9 cellular contexts compared by ENCODE assay signal in genomic region chr14:52312872-52313492, GRCh38. TPM values are rescaled to one million over a fixed set of nuclear protein-coding genes. Genes with fewer than 3 reads are reported as not detected.
DNase-seq lines count a peak whose midpoint lies in the region; ATAC-seq, FAIRE-seq and TF ChIP-seq lines count a peak whose summit lies in the region.
"Had no signal": no experiment of that assay in that cellular context is flagged by ENCODE, and none has a peak within 500 bp of the region (broad histone marks: within the 10 kb centered on the region; RNA-seq: fewer than 3 reads in every experiment).

No MANE protein-coding gene starts in this region.

- ATAC-seq in heart right ventricle (peak in 1 of 8 donors; percentile 15), Right ventricle myocardium inferior (no peak), HG02571 (IDR thresholded peaks at IDR 0.05; ENCODE audit: unreplicated experiment) (no peak)
- ATAC-seq in naive thymus-derived CD4-positive, alpha-beta T cell, result no peak

- DNase-seq in heart right ventricle (no peak), Right ventricle myocardium inferior (ENCODE audit: missing footprints) (no peak), frontal cortex (ENCODE audit: low spot score in 2 of 2) (no peak), NCI-H82 (lab: John Stamatoyannopoulos, UW) (no peak)
- DNase-seq in naive thymus-derived CD4-positive, alpha-beta T cell, result no peak
- DNase-seq in effector CD4-positive, alpha-beta T cell, result no peak

- H3K4me1 Mint-ChIP-seq in brain, result peaks cover 25% of the 10 kb centered on the region
- peaks cover 48 to 77% (median 55%) of the 10 kb centered on the region in 7 donors for H3K4me1 Mint-ChIP-seq in naive thymus-derived CD4-positive, alpha-beta T cell

- WGBS in heart right ventricle, 2 donors, result 58 to 65% methylated on average over 7 of the region's 7 CpGs

- no peaks in the 10 kb centered on the region for H3K36me3 Mint-ChIP-seq in brain
- peaks cover 0 to 85% (median 3%) of the 10 kb centered on the region in 5 donors for H3K36me3 Mint-ChIP-seq in naive thymus-derived CD4-positive, alpha-beta T cell

- H3K36me3 ChIP-seq in heart right ventricle, result no peaks in the 10 kb centered on the region
- no peaks in the 10 kb centered on the region for H3K36me3 ChIP-seq in naive thymus-derived CD4-positive, alpha-beta T cell (ENCODE audit: control insufficient read depth in 2 of 3, insufficient read depth in 3 of 3, low read length in 3 of 3)

- peak overlapping the region; percentile 40 to 92 (median 83) for H3K4me3 Mint-ChIP-seq in brain
- H3K4me3 Mint-ChIP-seq in naive thymus-derived CD4-positive, alpha-beta T cell, result peak overlapping the region; percentile 88 to 100 (median 98)

- H3K27ac ChIP-seq in heart right ventricle, result peak overlapping the region in 2 of 10 donors; percentile 21 to 92
- no peak overlapping the region for H3K27ac ChIP-seq in naive thymus-derived CD4-positive, alpha-beta T cell (ENCODE audit: low read depth, low read length)

- peaks cover 2 to 82% (median 15%) of the 10 kb centered on the region in 9 donors for H3K4me1 ChIP-seq in heart right ventricle
- peaks cover 14 to 29% of the 10 kb centered on the region in 2 donors for H3K4me1 ChIP-seq in naive thymus-derived CD4-positive, alpha-beta T cell (ENCODE audit: control insufficient read depth in 2 of 2, insufficient read depth in 2 of 2, low read length in 2 of 2)

- H3K9me3 ChIP-seq in heart right ventricle, result no peaks in the 10 kb centered on the region
- no peaks in the 10 kb centered on the region for H3K9me3 ChIP-seq in naive thymus-derived CD4-positive, alpha-beta T cell (ENCODE audit: control insufficient read depth in 2 of 3, low read length in 3 of 3)

- peaks cover 82% of the 10 kb centered on the region for H3K27me3 Mint-ChIP-seq in brain
- H3K27me3 Mint-ChIP-seq in naive thymus-derived CD4-positive, alpha-beta T cell, result peaks cover 0 to 5% (median 0%) of the 10 kb centered on the region in 5 donors

- POLR2A ChIA-PET in naive thymus-derived CD4-positive, alpha-beta T cell (lab: Charles Lee), result no interaction called here

- no peak for FAIRE-seq in frontal cortex (lab: Jason Lieb, UNC)

- H3K9me3 Mint-ChIP-seq in brain, result no peaks in the 10 kb centered on the region
- peaks cover 0 to 3% (median 0%) of the 10 kb centered on the region in 11 donors for H3K9me3 Mint-ChIP-seq in naive thymus-derived CD4-positive, alpha-beta T cell

- TF ChIP-seq CTCF in heart right ventricle (IDR thresholded peaks at IDR 0.05) (no peak), brain (conservative IDR thresholded peaks at IDR 0.05) (no peak)

- H3K4me3 ChIP-seq in heart right ventricle, result peak overlapping the region in 6 of 10 donors; percentile 54 to 74 (median 61)
- H3K4me3 ChIP-seq in naive thymus-derived CD4-positive, alpha-beta T cell (ENCODE audit: low read length), result peak overlapping the region; percentile 80

- peak overlapping the region in 1 of 5 experiments; percentile 39 for H3K27ac Mint-ChIP-seq in brain
- H3K27ac Mint-ChIP-seq in naive thymus-derived CD4-positive, alpha-beta T cell, result peak overlapping the region in 4 of 9 donors; percentile 23 to 97 (median 72)

- H3K27me3 ChIP-seq in heart right ventricle, result peaks cover 0 to 54% (median 39%) of the 10 kb centered on the region in 7 donors
- no peaks in the 10 kb centered on the region for H3K27me3 ChIP-seq in naive thymus-derived CD4-positive, alpha-beta T cell (ENCODE audit: control insufficient read depth in 2 of 2, insufficient read depth in 2 of 2, low read length in 2 of 2)

- CTCF ChIA-PET in naive thymus-derived CD4-positive, alpha-beta T cell (lab: Charles Lee), result interaction anchor here (0.6 kb wide), 1 partner anchor 15 kb away, joined by 4 read pairs; no protein-coding TSS in a partner anchor

- intact Hi-C loops in heart right ventricle (cut with DNase I) (loop anchor here in 1 of 10 donors (10.0 kb wide), 1 partner anchor 92 kb away; no protein-coding TSS in a partner anchor), Right ventricle myocardium inferior (cut with DNase I) (no loop called here)
- intact Hi-C loops in naive thymus-derived CD4-positive, alpha-beta T cell (cut with micrococcal nuclease), result loop anchor here (1.0 to 10.0 kb wide), 3 partner anchors 85 to 448 kb away; partner anchors contain the start of gene GNG2 (in 2 of the 2)

RNA-seq across cellular contexts. Expression of gene PTGER2, which starts 1.1 kb away (rescaled TPM):
- total RNA-seq in heart right ventricle (1 to 10 TPM in 3 of 10 donors, under 1 TPM in 7; 0.11 to 2.4 (median 0.33) TPM), Right ventricle myocardium inferior (0.76 TPM), frontal cortex (under 0.01 TPM)
- polyA plus RNA-seq in heart right ventricle (under 1 TPM; 0.22 to 0.65 TPM), brain (ENCODE audit: insufficient read depth, low read depth, low replicate concordance) (not detected)
- 100 to 1,000 TPM in 1 of 5 experiments, 10 to 100 TPM in 2, 1 to 10 TPM in 2; 1.7 to 162 (median 15.2) TPM for total RNA-seq in naive thymus-derived CD4-positive, alpha-beta T cell
- polyA plus RNA-seq in naive thymus-derived CD4-positive, alpha-beta T cell, result 10 to 100 TPM; 23.4 to 67.7 TPM

RNA-seq across cellular contexts. Expression of gene PTGDR, which starts 45.5 kb away (rescaled TPM):
- 1 to 10 TPM in 2 of 10 donors, under 1 TPM in 8; 0.17 to 1.1 (median 0.47) TPM for total RNA-seq in heart right ventricle
- 1 to 10 TPM in 1 of 2 donors, under 1 TPM in 1; 0.33 to 1.9 TPM for polyA plus RNA-seq in heart right ventricle
- 0.89 TPM for total RNA-seq in Right ventricle myocardium inferior
- 0.19 TPM for polyA plus RNA-seq in brain (ENCODE audit: insufficient read depth, low read depth, low replicate concordance)
- 10 to 100 TPM in 1 of 5 experiments, 1 to 10 TPM in 1, under 1 TPM in 3; 0.22 to 12.4 (median 0.80) TPM for total RNA-seq in naive thymus-derived CD4-positive, alpha-beta T cell
- under 1 TPM; 0.10 to 0.35 TPM for polyA plus RNA-seq in naive thymus-derived CD4-positive, alpha-beta T cell
- total RNA-seq in frontal cortex, result 0.41 TPM
- total RNA-seq: esophagus mucosa had no signal
